ENCODE assay signal across 20 cellular contexts in the genomic region with DNA sequence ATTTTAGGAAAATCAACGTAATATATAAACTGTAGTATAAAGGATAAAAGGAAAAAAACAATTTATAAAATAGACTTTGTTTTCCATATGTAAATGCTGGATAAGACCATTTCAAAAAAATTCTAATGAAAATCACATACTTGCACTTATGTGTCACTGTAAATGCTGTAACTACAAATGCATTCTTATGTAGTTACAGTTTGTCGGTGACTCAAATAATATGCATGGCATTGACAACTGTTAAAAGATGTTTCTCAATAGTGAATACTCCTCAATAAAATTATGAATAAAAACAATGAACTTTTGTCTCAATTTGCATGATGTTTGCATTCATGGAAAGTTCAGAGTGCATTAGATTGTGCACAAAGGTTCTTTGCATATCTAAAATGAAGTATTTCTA.
"Had no signal": no experiment of that assay in that cellular context is flagged by ENCODE, and none has a peak within 500 bp of the region (broad histone marks: within the 10 kb centered on the region; RNA-seq: fewer than 3 reads in every experiment).

No MANE protein-coding gene starts in this region.

- H3K27ac ChIP-seq: gastroesophageal sphincter, heart right ventricle, lower lobe of right lung, prostate gland, tibial nerve, vagina had no signal

- H3K4me1 ChIP-seq: gastroesophageal sphincter, heart right ventricle, lower lobe of right lung, prostate gland, tibial nerve, vagina had no signal

- H3K9me3 ChIP-seq: gastroesophageal sphincter, lower lobe of right lung, prostate gland, tibial nerve, vagina had no signal

- H3K27me3 ChIP-seq: gastroesophageal sphincter, heart right ventricle, tibial nerve, vagina had no signal

- H3K4me3 ChIP-seq: gastroesophageal sphincter, heart right ventricle, lower lobe of right lung, prostate gland, tibial nerve, vagina had no signal

- H3K36me3 ChIP-seq: gastroesophageal sphincter, heart right ventricle, lower lobe of right lung, prostate gland, tibial nerve, vagina had no signal

- ATAC-seq: gastroesophageal sphincter, heart right ventricle, left colon, lower lobe of right lung, right cardiac atrium had no signal

- DNase-seq: activated CD4-positive, alpha-beta T cell treated with anti-CD3 and anti-CD28 coated beads, Interleukin-2, amount 10 ng/mL, durations not matched to agents 7 days and 5 days; activated CD8-positive, alpha-beta memory T cell treated with anti-CD3 and anti-CD28 coated beads for 24 hours; activated naive CD8-positive, alpha-beta T cell treated with anti-CD3 and anti-CD28 coated beads for 36 hours; anterior cingulate cortex; heart right ventricle; left colon; lower lobe of right lung; nephron progenitor cell; occipital lobe; right cardiac atrium; small intestine; stimulated activated CD4-positive, alpha-beta T cell treated with anti-CD3 and anti-CD28 coated beads, Interleukin-4, amount 100 ng/mL, for 24 hours; stimulated activated naive CD4-positive, alpha-beta T cell; substantia nigra had no signal

- FAIRE-seq: endometrium, islet of Langerhans, small intestine had no signal
